In genomic region chr12:109625131-109625559, GRCh38 we compare ENCODE assay signal across 11 cellular contexts. TPM values are rescaled to one million over a fixed set of nuclear protein-coding genes. Genes with fewer than 3 reads are reported as not detected.
DNase-seq lines count a peak whose midpoint lies in the region; ATAC-seq, FAIRE-seq and TF ChIP-seq lines count a peak whose summit lies in the region.
"Had no signal": no experiment of that assay in that cellular context is flagged by ENCODE, and none has a peak within 500 bp of the region (broad histone marks: within the 10 kb centered on the region; RNA-seq: fewer than 3 reads in every experiment).

No MANE protein-coding gene starts in this region.

- no peak for TF ChIP-seq POLR2A in H54 (IDR thresholded peaks at IDR 0.05; ENCODE audit: low read depth, low read length)

- no peaks in the 10 kb centered on the region for H3K36me3 ChIP-seq in adipocyte (ENCODE audit: control insufficient read depth, insufficient read depth, low read length, severe bottlenecking)
- H3K36me3 ChIP-seq: esophagus squamous epithelium, pancreas had no signal

- H3K27me3 ChIP-seq in adipocyte (replicated peaks; ENCODE audit: control insufficient read depth, insufficient read depth, low read length): peaks cover 39% of the 10 kb centered on the region
- H3K27me3 ChIP-seq: pancreas had no signal

- H3K9me3 ChIP-seq in adipocyte (ENCODE audit: control insufficient read depth, low read length): no peaks in the 10 kb centered on the region
- H3K9me3 ChIP-seq: esophagus squamous epithelium, pancreas had no signal

- no peak overlapping the region for H3K9ac ChIP-seq in adipocyte (ENCODE audit: low read length)

- H3K4me1 ChIP-seq in adipocyte (ENCODE audit: control insufficient read depth, insufficient read depth, low read length): peaks cover 14% of the 10 kb centered on the region
- H3K4me1 ChIP-seq: pancreas had no signal

- no peak overlapping the region for H3K4me3 ChIP-seq in adipocyte (ENCODE audit: low read length)
- H3K4me3 ChIP-seq: esophagus squamous epithelium, pancreas had no signal

- ATAC-seq in HG02678 (IDR thresholded peaks at IDR 0.05; ENCODE audit: unreplicated experiment) (no peak), HG02973 (IDR thresholded peaks at IDR 0.05; ENCODE audit: unreplicated experiment) (no peak)

- FAIRE-seq in H54 (lab: Jason Lieb, UNC): peak; percentile 75
- FAIRE-seq: pancreas had no signal

- DNase-seq in H54 (ENCODE audit: insufficient read length, low spot score) (peak; percentile 89), adipocyte (ENCODE audit: low read depth) (peak; percentile 50), glomerular visceral epithelial cell (ENCODE audit: extremely low spot score) (peak; percentile 4), renal cortical epithelial cell (ENCODE audit: low read depth) (peak; percentile 8), GM19240 (ENCODE audit: insufficient read length, low spot score) (no peak), NCI-H1694 (lab: John Stamatoyannopoulos, UW) (no peak)
- DNase-seq: esophagus squamous epithelium, NCI-H2081 treated with DMSO at 0.1 percent for 48 hours, pancreas had no signal

RNA-seq across cellular contexts. Expression of gene MVK, which starts 51.6 kb away (rescaled TPM):
- 24.3 and 28.8 TPM in 2 replicates for total RNA-seq in renal cortical epithelial cell

RNA-seq across cellular contexts. Expression of gene MMAB, which starts 51.8 kb away (rescaled TPM):
- 16.2 and 34.4 TPM in 2 replicates for total RNA-seq in renal cortical epithelial cell

Comparison
In these comparisons a context has a peak if more than half of its experiments do, and no peak if none do; other contexts are left out.
1. DNase-seq: peak in H54 (single experiment), adipocyte (single experiment), glomerular visceral epithelial cell (single experiment) and renal cortical epithelial cell (single experiment); none in GM19240 (single experiment) and NCI-H1694 (single experiment).